Comparison of ENCODE assay signal across 1 cellular context in the genomic region with DNA sequence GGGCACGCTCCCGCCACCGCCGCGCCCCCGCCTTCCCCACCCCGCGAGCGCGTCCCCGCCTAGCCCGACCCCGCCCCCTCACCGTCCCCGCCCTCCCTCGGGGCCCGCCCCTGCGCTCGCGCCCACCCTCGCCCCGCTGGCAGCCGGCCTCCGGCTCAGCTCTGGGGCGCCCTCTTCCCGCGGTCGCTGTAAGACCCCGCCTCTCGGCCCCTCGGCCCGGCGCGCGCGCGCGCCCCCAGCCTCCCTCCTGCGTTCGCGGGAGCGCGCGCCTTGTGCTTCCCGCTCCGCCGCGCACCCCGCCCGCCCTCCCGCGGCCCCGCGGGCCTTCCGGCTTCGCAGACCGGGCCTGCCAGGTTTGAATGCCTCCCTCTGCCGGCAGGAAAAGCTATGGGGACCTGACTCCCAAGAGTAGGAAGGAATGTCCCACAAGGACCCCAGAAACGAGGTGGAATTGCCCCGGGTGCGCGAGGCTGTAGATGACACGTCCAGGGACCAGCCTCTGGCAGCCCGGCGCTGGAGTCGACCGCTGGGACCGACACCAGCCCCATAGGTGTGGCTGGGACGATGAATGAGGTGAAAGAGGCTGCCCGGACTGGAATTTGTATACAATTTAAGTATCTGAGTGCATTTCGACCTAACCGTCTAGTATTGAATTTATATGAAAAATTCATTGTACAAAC.
TF ChIP-seq lines count a peak whose summit lies in the region.

No MANE protein-coding gene starts in this region.

TF ChIP-seq in H1, 55 proteins besides CTCF, POLR2A, EP300 and RAD21:
- no peak for TF ChIP-seq ZNF274 (IDR thresholded peaks at IDR 0.05; ENCODE audit: borderline replicate concordance, extremely low read depth, low read length)
- TF ChIP-seq BACH1 (IDR thresholded peaks at IDR 0.05; ENCODE audit: low read length) = 0 out of 2 replicates have a peak, but pooled peaks have one; percentile 31
- no peak for TF ChIP-seq POU5F1 (IDR thresholded peaks at IDR 0.05; ENCODE audit: low read depth, low read length)
- no peak for TF ChIP-seq RNF2 (IDR thresholded peaks at IDR 0.05; ENCODE audit: borderline replicate concordance, low read depth, low read length, missing control alignments, poor library complexity, severe bottlenecking)
- TF ChIP-seq JUN (IDR thresholded peaks at IDR 0.05; ENCODE audit: low read depth, low read length) = no peak
- TF ChIP-seq NRF1 (IDR thresholded peaks at IDR 0.05; ENCODE audit: low read depth, low read length) = no peak
- no peak for TF ChIP-seq RFX5 (IDR thresholded peaks at IDR 0.05; ENCODE audit: borderline replicate concordance, low read depth, low read length)
- no peak for TF ChIP-seq BRCA1 (IDR thresholded peaks at IDR 0.05; ENCODE audit: low read depth, low read length)
- no peak for TF ChIP-seq HDAC6 (IDR thresholded peaks at IDR 0.05; ENCODE audit: low read depth, low read length)
- no peak for TF ChIP-seq SP4 (IDR thresholded peaks at IDR 0.05; ENCODE audit: low read length)
- TF ChIP-seq, protein P1, sequence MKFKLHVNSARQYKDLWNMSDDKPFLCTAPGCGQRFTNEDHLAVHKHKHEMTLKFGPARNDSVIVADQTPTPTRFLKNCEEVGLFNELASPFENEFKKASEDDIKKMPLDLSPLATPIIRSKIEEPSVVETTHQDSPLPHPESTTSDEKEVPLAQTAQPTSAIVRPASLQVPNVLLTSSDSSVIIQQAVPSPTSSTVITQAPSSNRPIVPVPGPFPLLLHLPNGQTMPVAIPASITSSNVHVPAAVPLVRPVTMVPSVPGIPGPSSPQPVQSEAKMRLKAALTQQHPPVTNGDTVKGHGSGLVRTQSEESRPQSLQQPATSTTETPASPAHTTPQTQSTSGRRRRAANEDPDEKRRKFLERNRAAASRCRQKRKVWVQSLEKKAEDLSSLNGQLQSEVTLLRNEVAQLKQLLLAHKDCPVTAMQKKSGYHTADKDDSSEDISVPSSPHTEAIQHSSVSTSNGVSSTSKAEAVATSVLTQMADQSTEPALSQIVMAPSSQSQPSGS (IDR thresholded peaks at IDR 0.05; ENCODE audit: low read length) = no peak
- TF ChIP-seq MAFK (IDR thresholded peaks at IDR 0.05; ENCODE audit: low read depth, low read length) = no peak
- TF ChIP-seq GTF2F1 (IDR thresholded peaks at IDR 0.05; ENCODE audit: borderline replicate concordance, low read depth, low read length) = no peak
- 0 out of 2 replicates have a peak, but pooled peaks have one; percentile 16 for TF ChIP-seq JUND (IDR thresholded peaks at IDR 0.05; ENCODE audit: low read length)
- TF ChIP-seq TAF1 (IDR thresholded peaks at IDR 0.05; ENCODE audit: low read depth, low read length) = no peak; the same call in 1 of the 2 replicates
- no peak for TF ChIP-seq FOSL1 (IDR thresholded peaks at IDR 0.05; ENCODE audit: insufficient read depth, low read depth, low read length)
- TF ChIP-seq CEBPB (IDR thresholded peaks at IDR 0.05; ENCODE audit: low read depth, low read length) = no peak
- no peak for TF ChIP-seq POLR2AphosphoS5 (IDR thresholded peaks at IDR 0.05; ENCODE audit: low read depth, low read length)
- TF ChIP-seq CHD2 (IDR thresholded peaks at IDR 0.05; ENCODE audit: low read length) = no peak
- TF ChIP-seq SUZ12 (IDR thresholded peaks at IDR 0.05; ENCODE audit: low read length) = no peak
- no peak for TF ChIP-seq SIN3A (conservative IDR thresholded peaks at IDR 0.05 in 1 of 2, IDR thresholded peaks at IDR 0.05 in 1 of 2; ENCODE audit: low read depth in 1 of 2, low read length in 2 of 2)
- TF ChIP-seq, protein P2, sequence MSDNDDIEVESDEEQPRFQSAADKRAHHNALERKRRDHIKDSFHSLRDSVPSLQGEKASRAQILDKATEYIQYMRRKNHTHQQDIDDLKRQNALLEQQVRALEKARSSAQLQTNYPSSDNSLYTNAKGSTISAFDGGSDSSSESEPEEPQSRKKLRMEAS (IDR thresholded peaks at IDR 0.05) = no peak; the same call in none of the 2 replicates
- TF ChIP-seq, protein P3, sequence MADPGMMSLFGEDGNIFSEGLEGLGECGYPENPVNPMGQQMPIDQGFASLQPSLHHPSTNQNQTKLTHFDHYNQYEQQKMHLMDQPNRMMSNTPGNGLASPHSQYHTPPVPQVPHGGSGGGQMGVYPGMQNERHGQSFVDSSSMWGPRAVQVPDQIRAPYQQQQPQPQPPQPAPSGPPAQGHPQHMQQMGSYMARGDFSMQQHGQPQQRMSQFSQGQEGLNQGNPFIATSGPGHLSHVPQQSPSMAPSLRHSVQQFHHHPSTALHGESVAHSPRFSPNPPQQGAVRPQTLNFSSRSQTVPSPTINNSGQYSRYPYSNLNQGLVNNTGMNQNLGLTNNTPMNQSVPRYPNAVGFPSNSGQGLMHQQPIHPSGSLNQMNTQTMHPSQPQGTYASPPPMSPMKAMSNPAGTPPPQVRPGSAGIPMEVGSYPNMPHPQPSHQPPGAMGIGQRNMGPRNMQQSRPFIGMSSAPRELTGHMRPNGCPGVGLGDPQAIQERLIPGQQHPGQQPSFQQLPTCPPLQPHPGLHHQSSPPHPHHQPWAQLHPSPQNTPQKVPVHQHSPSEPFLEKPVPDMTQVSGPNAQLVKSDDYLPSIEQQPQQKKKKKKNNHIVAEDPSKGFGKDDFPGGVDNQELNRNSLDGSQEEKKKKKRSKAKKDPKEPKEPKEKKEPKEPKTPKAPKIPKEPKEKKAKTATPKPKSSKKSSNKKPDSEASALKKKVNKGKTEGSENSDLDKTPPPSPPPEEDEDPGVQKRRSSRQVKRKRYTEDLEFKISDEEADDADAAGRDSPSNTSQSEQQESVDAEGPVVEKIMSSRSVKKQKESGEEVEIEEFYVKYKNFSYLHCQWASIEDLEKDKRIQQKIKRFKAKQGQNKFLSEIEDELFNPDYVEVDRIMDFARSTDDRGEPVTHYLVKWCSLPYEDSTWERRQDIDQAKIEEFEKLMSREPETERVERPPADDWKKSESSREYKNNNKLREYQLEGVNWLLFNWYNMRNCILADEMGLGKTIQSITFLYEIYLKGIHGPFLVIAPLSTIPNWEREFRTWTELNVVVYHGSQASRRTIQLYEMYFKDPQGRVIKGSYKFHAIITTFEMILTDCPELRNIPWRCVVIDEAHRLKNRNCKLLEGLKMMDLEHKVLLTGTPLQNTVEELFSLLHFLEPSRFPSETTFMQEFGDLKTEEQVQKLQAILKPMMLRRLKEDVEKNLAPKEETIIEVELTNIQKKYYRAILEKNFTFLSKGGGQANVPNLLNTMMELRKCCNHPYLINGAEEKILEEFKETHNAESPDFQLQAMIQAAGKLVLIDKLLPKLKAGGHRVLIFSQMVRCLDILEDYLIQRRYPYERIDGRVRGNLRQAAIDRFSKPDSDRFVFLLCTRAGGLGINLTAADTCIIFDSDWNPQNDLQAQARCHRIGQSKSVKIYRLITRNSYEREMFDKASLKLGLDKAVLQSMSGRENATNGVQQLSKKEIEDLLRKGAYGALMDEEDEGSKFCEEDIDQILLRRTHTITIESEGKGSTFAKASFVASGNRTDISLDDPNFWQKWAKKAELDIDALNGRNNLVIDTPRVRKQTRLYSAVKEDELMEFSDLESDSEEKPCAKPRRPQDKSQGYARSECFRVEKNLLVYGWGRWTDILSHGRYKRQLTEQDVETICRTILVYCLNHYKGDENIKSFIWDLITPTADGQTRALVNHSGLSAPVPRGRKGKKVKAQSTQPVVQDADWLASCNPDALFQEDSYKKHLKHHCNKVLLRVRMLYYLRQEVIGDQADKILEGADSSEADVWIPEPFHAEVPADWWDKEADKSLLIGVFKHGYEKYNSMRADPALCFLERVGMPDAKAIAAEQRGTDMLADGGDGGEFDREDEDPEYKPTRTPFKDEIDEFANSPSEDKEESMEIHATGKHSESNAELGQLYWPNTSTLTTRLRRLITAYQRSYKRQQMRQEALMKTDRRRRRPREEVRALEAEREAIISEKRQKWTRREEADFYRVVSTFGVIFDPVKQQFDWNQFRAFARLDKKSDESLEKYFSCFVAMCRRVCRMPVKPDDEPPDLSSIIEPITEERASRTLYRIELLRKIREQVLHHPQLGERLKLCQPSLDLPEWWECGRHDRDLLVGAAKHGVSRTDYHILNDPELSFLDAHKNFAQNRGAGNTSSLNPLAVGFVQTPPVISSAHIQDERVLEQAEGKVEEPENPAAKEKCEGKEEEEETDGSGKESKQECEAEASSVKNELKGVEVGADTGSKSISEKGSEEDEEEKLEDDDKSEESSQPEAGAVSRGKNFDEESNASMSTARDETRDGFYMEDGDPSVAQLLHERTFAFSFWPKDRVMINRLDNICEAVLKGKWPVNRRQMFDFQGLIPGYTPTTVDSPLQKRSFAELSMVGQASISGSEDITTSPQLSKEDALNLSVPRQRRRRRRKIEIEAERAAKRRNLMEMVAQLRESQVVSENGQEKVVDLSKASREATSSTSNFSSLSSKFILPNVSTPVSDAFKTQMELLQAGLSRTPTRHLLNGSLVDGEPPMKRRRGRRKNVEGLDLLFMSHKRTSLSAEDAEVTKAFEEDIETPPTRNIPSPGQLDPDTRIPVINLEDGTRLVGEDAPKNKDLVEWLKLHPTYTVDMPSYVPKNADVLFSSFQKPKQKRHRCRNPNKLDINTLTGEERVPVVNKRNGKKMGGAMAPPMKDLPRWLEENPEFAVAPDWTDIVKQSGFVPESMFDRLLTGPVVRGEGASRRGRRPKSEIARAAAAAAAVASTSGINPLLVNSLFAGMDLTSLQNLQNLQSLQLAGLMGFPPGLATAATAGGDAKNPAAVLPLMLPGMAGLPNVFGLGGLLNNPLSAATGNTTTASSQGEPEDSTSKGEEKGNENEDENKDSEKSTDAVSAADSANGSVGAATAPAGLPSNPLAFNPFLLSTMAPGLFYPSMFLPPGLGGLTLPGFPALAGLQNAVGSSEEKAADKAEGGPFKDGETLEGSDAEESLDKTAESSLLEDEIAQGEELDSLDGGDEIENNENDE (IDR thresholded peaks at IDR 0.05; ENCODE audit: insufficient replicate concordance, low read length) = no peak
- TF ChIP-seq ATF3 (IDR thresholded peaks at IDR 0.05; ENCODE audit: insufficient read depth, low read depth, low read length) = no peak
- TF ChIP-seq HDAC2 (IDR thresholded peaks at IDR 0.05; ENCODE audit: borderline replicate concordance in 1 of 2, low read depth in 2 of 2, low read length in 2 of 2) = peak in 1 of 2 experiments; percentile 79; a peak in 1 of 4 replicates
- TF ChIP-seq, protein P4, sequence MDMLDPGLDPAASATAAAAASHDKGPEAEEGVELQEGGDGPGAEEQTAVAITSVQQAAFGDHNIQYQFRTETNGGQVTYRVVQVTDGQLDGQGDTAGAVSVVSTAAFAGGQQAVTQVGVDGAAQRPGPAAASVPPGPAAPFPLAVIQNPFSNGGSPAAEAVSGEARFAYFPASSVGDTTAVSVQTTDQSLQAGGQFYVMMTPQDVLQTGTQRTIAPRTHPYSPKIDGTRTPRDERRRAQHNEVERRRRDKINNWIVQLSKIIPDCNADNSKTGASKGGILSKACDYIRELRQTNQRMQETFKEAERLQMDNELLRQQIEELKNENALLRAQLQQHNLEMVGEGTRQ (IDR thresholded peaks at IDR 0.05; ENCODE audit: low read length) = no peak
- no peak for TF ChIP-seq SP2 (IDR thresholded peaks at IDR 0.05; ENCODE audit: low read length)
- TF ChIP-seq GABPA (IDR thresholded peaks at IDR 0.05; ENCODE audit: borderline replicate concordance, insufficient read depth, low read length) = no peak
- TF ChIP-seq TAF7 (optimal IDR thresholded peaks at IDR 0.05; ENCODE audit: borderline replicate concordance, low read depth, low read length) = peak; percentile 41
- no peak for TF ChIP-seq RXRA (IDR thresholded peaks at IDR 0.05; ENCODE audit: insufficient read depth, low read depth, low read length)
- no peak for TF ChIP-seq CTBP2 (IDR thresholded peaks at IDR 0.05; ENCODE audit: borderline replicate concordance, insufficient read depth, insufficient read length, low read length)
- no peak for TF ChIP-seq CHD1 (IDR thresholded peaks at IDR 0.05; ENCODE audit: low read depth, low read length)
- no peak for TF ChIP-seq KDM5A (IDR thresholded peaks at IDR 0.05; ENCODE audit: low read length)
- no peak for TF ChIP-seq CREB1 (IDR thresholded peaks at IDR 0.05)
- TF ChIP-seq SIRT6 (IDR thresholded peaks at IDR 0.05; ENCODE audit: low read length) = no peak
- TF ChIP-seq SAP30 (IDR thresholded peaks at IDR 0.05; ENCODE audit: insufficient read depth, insufficient replicate concordance, low read length) = no peak
- 0 out of 2 replicates have a peak, but pooled peaks have one; percentile 20 for TF ChIP-seq EGR1 (IDR thresholded peaks at IDR 0.05; ENCODE audit: borderline replicate concordance, low read depth, low read length)
- TF ChIP-seq EZH2 (IDR thresholded peaks at IDR 0.05; ENCODE audit: low read depth, low read length, severe bottlenecking) = no peak
- no peak for TF ChIP-seq SRF (IDR thresholded peaks at IDR 0.05; ENCODE audit: low read depth, low read length)
- no peak for TF ChIP-seq TCF12 (IDR thresholded peaks at IDR 0.05; ENCODE audit: low read depth, low read length)
- TF ChIP-seq NANOG (IDR thresholded peaks at IDR 0.05; ENCODE audit: insufficient read depth, low read depth, low read length, poor library complexity, severe bottlenecking) = no peak
- peak; percentile 56; the same call in 1 of the 2 replicates for TF ChIP-seq TBP (IDR thresholded peaks at IDR 0.05; ENCODE audit: low read depth, low read length)
- TF ChIP-seq YY1 (IDR thresholded peaks at IDR 0.05; ENCODE audit: low read depth, low read length) = no peak
- TF ChIP-seq TEAD4 (IDR thresholded peaks at IDR 0.05; ENCODE audit: low read depth, low read length) = peak; percentile 22; the same call in 1 of the 2 replicates
- TF ChIP-seq PHF8 (conservative IDR thresholded peaks at IDR 0.05; ENCODE audit: low read depth, low read length) = no peak
- TF ChIP-seq ASH2L (IDR thresholded peaks at IDR 0.05; ENCODE audit: low read length) = no peak
- TF ChIP-seq KDM4A (IDR thresholded peaks at IDR 0.05; ENCODE audit: low read depth, low read length, severe bottlenecking) = no peak
- TF ChIP-seq KDM1A (IDR thresholded peaks at IDR 0.05; ENCODE audit: borderline replicate concordance, low read length) = no peak
